ENCODE assay signal across 17 cellular contexts in genomic region chr9:36833954-36834353, GRCh38.
DNase-seq lines count a peak whose midpoint lies in the region; FAIRE-seq and TF ChIP-seq lines count a peak whose summit lies in the region.
"Had no signal": no experiment of that assay in that cellular context is flagged by ENCODE, and none has a peak within 500 bp of the region (broad histone marks: within the 10 kb centered on the region; RNA-seq: fewer than 3 reads in every experiment).

No MANE protein-coding gene starts in this region.

- H3K9me3 Mint-ChIP-seq in IgD-negative memory B cell = no peaks in the 10 kb centered on the region
- H3K9me3 Mint-ChIP-seq: activated CD4-positive, alpha-beta T cell treated with anti-CD3 and anti-CD28 coated beads, Interleukin-2, amount 10 ng/mL, durations not matched to agents 7 days and 5 days; activated naive CD4-positive, alpha-beta T cell treated with anti-CD3 and anti-CD28 coated beads for 36 hours had no signal

- no peak overlapping the region for H3K27ac ChIP-seq in testis
- H3K27ac ChIP-seq: ascending aorta, thoracic aorta had no signal

- TF ChIP-seq CTCF in choroid plexus epithelial cell (conservative IDR thresholded peaks at IDR 0.05; ENCODE audit: low read depth, low read length) (peak; percentile 5), retinal pigment epithelial cell (conservative IDR thresholded peaks at IDR 0.05; ENCODE audit: low read depth, low read length) (peak; percentile 6), testis (IDR thresholded peaks at IDR 0.05) (no peak)

- TF ChIP-seq POLR2A in GM12891 (IDR thresholded peaks at IDR 0.05; ENCODE audit: low read depth, low read length) (no peak; the same call in 1 of the 2 replicates), testis (IDR thresholded peaks at IDR 0.05) (no peak)

- H3K27me3 ChIP-seq in testis = no peaks in the 10 kb centered on the region
- H3K27me3 ChIP-seq: ascending aorta had no signal

- no peak for DNase-seq in GM12891 (ENCODE audit: insufficient read length, low spot score)
- DNase-seq in choroid plexus epithelial cell (ENCODE audit: low read depth) = no peak
- no peak for DNase-seq in retinal pigment epithelial cell (ENCODE audit: low read depth)
- DNase-seq in SKM-1 (lab: John Stamatoyannopoulos, UW; ENCODE audit: unreplicated experiment) = no peak
- no peak for DNase-seq in testis
- no peak for DNase-seq in NK-92 (lab: John Stamatoyannopoulos, UW; ENCODE audit: unreplicated experiment)
- DNase-seq: activated CD4-positive, alpha-beta T cell treated with anti-CD3 and anti-CD28 coated beads, Interleukin-2, amount 10 ng/mL, durations not matched to agents 7 days and 5 days; activated naive CD4-positive, alpha-beta T cell treated with anti-CD3 and anti-CD28 coated beads for 36 hours; C1 segment of cervical spinal cord; kidney glomerular epithelial cell; NCI-H1436; NCI-H2227 treated with DMSO at 0.1 percent for 48 hours; occipital lobe; stimulated activated CD4-positive, alpha-beta T cell treated with anti-CD3 and anti-CD28 coated beads, Interleukin-2, amount 100 ng/mL, for 48 hours had no signal

- no peaks in the 10 kb centered on the region for H3K36me3 ChIP-seq in testis (ENCODE audit: low read depth, missing control alignments)
- H3K36me3 ChIP-seq: ascending aorta, thoracic aorta had no signal

- H3K27me3 Mint-ChIP-seq in IgD-negative memory B cell = no peaks in the 10 kb centered on the region
- H3K27me3 Mint-ChIP-seq: activated CD4-positive, alpha-beta T cell treated with anti-CD3 and anti-CD28 coated beads, Interleukin-2, amount 10 ng/mL, durations not matched to agents 7 days and 5 days had no signal

- no peak for FAIRE-seq in GM12891 (lab: Jason Lieb, UNC)

- 62 to 69% methylated on average over 5 to 6 of the region's 6 CpGs for WGBS in testis, 2 donors

- H3K4me3 Mint-ChIP-seq in IgD-negative memory B cell = peak overlapping the region in 3 of 4 donors; percentile 38 to 62 (median 39)
- H3K4me3 Mint-ChIP-seq: activated CD4-positive, alpha-beta T cell treated with anti-CD3 and anti-CD28 coated beads, Interleukin-2, amount 10 ng/mL, durations not matched to agents 7 days and 5 days; activated naive CD4-positive, alpha-beta T cell treated with anti-CD3 and anti-CD28 coated beads for 36 hours had no signal

- H3K4me3 ChIP-seq in choroid plexus epithelial cell (ENCODE audit: low read depth, low read length) = no peak overlapping the region
- no peak overlapping the region for H3K4me3 ChIP-seq in retinal pigment epithelial cell (ENCODE audit: low read length)
- no peak overlapping the region for H3K4me3 ChIP-seq in testis
- H3K4me3 ChIP-seq: ascending aorta, thoracic aorta had no signal

- H3K9me3 ChIP-seq in testis = no peaks in the 10 kb centered on the region
- H3K9me3 ChIP-seq: ascending aorta, thoracic aorta had no signal

- H3K27ac Mint-ChIP-seq in IgD-negative memory B cell = peak overlapping the region in 2 of 3 donors; percentile 91 to 97
- H3K27ac Mint-ChIP-seq: activated CD4-positive, alpha-beta T cell treated with anti-CD3 and anti-CD28 coated beads, Interleukin-2, amount 10 ng/mL, durations not matched to agents 7 days and 5 days; activated naive CD4-positive, alpha-beta T cell treated with anti-CD3 and anti-CD28 coated beads for 36 hours had no signal

- intact Hi-C loops in testis (cut with DNase I; ENCODE audit: low total_unique reads) = no loop called here

- H3K4me1 Mint-ChIP-seq in IgD-negative memory B cell = peaks cover 32 to 51% (median 44%) of the 10 kb centered on the region in 3 donors
- H3K4me1 Mint-ChIP-seq: activated CD4-positive, alpha-beta T cell treated with anti-CD3 and anti-CD28 coated beads, Interleukin-2, amount 10 ng/mL, durations not matched to agents 7 days and 5 days had no signal

- no peaks in the 10 kb centered on the region for H3K4me1 ChIP-seq in testis
- H3K4me1 ChIP-seq: ascending aorta had no signal

- peaks cover 1% of the 10 kb centered on the region for H3K36me3 Mint-ChIP-seq in IgD-negative memory B cell

TF ChIP-seq in GM12891, 5 proteins besides CTCF, POLR2A, EP300 and RAD21:
- TF ChIP-seq PAX5 (IDR thresholded peaks at IDR 0.05; ENCODE audit: insufficient read depth, low read length, severe bottlenecking) (no peak), POLR2AphosphoS5 (IDR thresholded peaks at IDR 0.05; ENCODE audit: low read depth, low read length) (0 out of 2 replicates have a peak, but pooled peaks have one; percentile 19), POU2F2 (IDR thresholded peaks at IDR 0.05; ENCODE audit: low read depth, low read length) (peak; percentile 41; the same call in 1 of the 2 replicates), TAF1 (IDR thresholded peaks at IDR 0.05; ENCODE audit: low read depth, low read length) (no peak), SPI1 (IDR thresholded peaks at IDR 0.05; ENCODE audit: low read depth, low read length) (no peak)

Comparison
In these comparisons a context has a peak if more than half of its experiments do, and no peak if none do; other contexts are left out.
1. CTCF ChIP-seq: peak in choroid plexus epithelial cell (single experiment) and retinal pigment epithelial cell (single experiment); none in testis (0 of 3).